16 cellular contexts compared by ENCODE assay signal in genomic region chr7:47938574-47939165, GRCh38. TPM values are rescaled to one million over a fixed set of nuclear protein-coding genes. Genes with fewer than 3 reads are reported as not detected.
DNase-seq lines count a peak whose midpoint lies in the region; ATAC-seq and TF ChIP-seq lines count a peak whose summit lies in the region.
"Had no signal": no experiment of that assay in that cellular context is flagged by ENCODE, and none has a peak within 500 bp of the region (broad histone marks: within the 10 kb centered on the region; RNA-seq: fewer than 3 reads in every experiment).

No MANE protein-coding gene starts in this region.

- POLR2A ChIA-PET in WTC11 (lab: Charles Lee), result no interaction called here
- POLR2A ChIA-PET in activated CD4-positive, alpha-beta T cell treated with anti-CD3 and anti-CD28 coated beads for 36 hours (lab: Charles Lee), result no interaction called here

- no peaks in the 10 kb centered on the region for H3K36me3 ChIP-seq in Karpas-422 (ENCODE audit: insufficient read depth, low read length)

- H3K4me3 ChIP-seq in Karpas-422 (ENCODE audit: low read length) (0 out of 2 replicates have a peak overlapping the region, but pooled peaks have one; percentile 28), retinal pigment epithelial cell (ENCODE audit: low read length) (no peak overlapping the region)

- no peaks in the 10 kb centered on the region for H3K27me3 Mint-ChIP-seq in WTC11 (ENCODE audit: low read depth)
- H3K27me3 Mint-ChIP-seq in activated CD4-positive, alpha-beta T cell treated with anti-CD3 and anti-CD28 coated beads for 36 hours, result no peaks in the 10 kb centered on the region

- no peaks in the 10 kb centered on the region for H3K36me3 Mint-ChIP-seq in WTC11
- H3K36me3 Mint-ChIP-seq in activated CD4-positive, alpha-beta T cell treated with anti-CD3 and anti-CD28 coated beads for 36 hours (ENCODE audit: low read depth), result no peaks in the 10 kb centered on the region
- H3K36me3 Mint-ChIP-seq: immature natural killer cell had no signal

- H2AFZ ChIP-seq in Karpas-422 (ENCODE audit: low read length), result peak overlapping the region; percentile 33; the same call in 1 of the 2 replicates

- no peaks in the 10 kb centered on the region for H4K20me1 ChIP-seq in Karpas-422 (ENCODE audit: insufficient read depth, low read depth, low read length)

- H3K4me1 ChIP-seq in Karpas-422 (ENCODE audit: low read length), result peaks cover 51% of the 10 kb centered on the region

- H3K4me1 Mint-ChIP-seq in WTC11, result peaks cover 47% of the 10 kb centered on the region
- H3K4me1 Mint-ChIP-seq in activated CD4-positive, alpha-beta T cell treated with anti-CD3 and anti-CD28 coated beads for 36 hours, result peaks cover 6% of the 10 kb centered on the region
- H3K4me1 Mint-ChIP-seq: immature natural killer cell had no signal

- ATAC-seq in WTC11, result peak; percentile 16; the same call in 1 of the 2 replicates
- no peak for ATAC-seq in activated CD4-positive, alpha-beta T cell treated with anti-CD3 and anti-CD28 coated beads for 36 hours

- H3K9me2 ChIP-seq in Karpas-422 (replicated peaks; ENCODE audit: insufficient read depth, low read length), result no peaks in the 10 kb centered on the region

- H3K79me2 ChIP-seq in Karpas-422 (ENCODE audit: low read length), result no peaks in the 10 kb centered on the region

- peak overlapping the region; percentile 58 for H3K4me2 ChIP-seq in Karpas-422 (ENCODE audit: low read depth, low read length, poor library complexity, severe bottlenecking)

- peak overlapping the region; percentile 61 for H3K9ac ChIP-seq in Karpas-422 (ENCODE audit: low read length)

- intact Hi-C loops in activated CD4-positive, alpha-beta T cell treated with anti-CD3 and anti-CD28 coated beads for 36 hours (cut with DNase I, micrococcal nuclease), result no loop called here

- CTCF ChIA-PET in WTC11 (lab: Charles Lee), result interaction anchor here (1.1 to 3.0 kb wide), 12 partner anchors 9 to 672 kb away, joined by 3 to 20 read pairs (median 5); partner anchors contain the start of gene PKD1L1
- CTCF ChIA-PET in activated CD4-positive, alpha-beta T cell treated with anti-CD3 and anti-CD28 coated beads for 36 hours (lab: Charles Lee), result interaction anchor here (0.6 to 0.7 kb wide), 3 partner anchors 157 to 270 kb away, joined by 3 read pairs; no protein-coding TSS in a partner anchor

- TF ChIP-seq CTCF in WTC11 (IDR thresholded peaks at IDR 0.05), result no peak
- peak; percentile 31 for TF ChIP-seq CTCF in retinal pigment epithelial cell (conservative IDR thresholded peaks at IDR 0.05; ENCODE audit: low read depth, low read length)

- no peaks in the 10 kb centered on the region for H3K9me3 ChIP-seq in Karpas-422 (ENCODE audit: low read length)

- peak; percentile 23 for DNase-seq in NCI-H82 (lab: John Stamatoyannopoulos, UW)
- no peak for DNase-seq in NCI-H82 treated with DMSO at 0.1 percent for 48 hours (lab: John Stamatoyannopoulos, UW; ENCODE audit: unreplicated experiment)
- peak; percentile 90 for DNase-seq in Karpas-422
- no peak for DNase-seq in WTC11 (ENCODE audit: low spot score)
- no peak for DNase-seq in retinal pigment epithelial cell (ENCODE audit: low read depth)
- no peak for DNase-seq in activated CD4-positive, alpha-beta T cell treated with anti-CD3 and anti-CD28 coated beads for 36 hours
- DNase-seq in NCI-H1048 (lab: John Stamatoyannopoulos, UW), result no peak
- DNase-seq in DMS79 (lab: John Stamatoyannopoulos, UW), result no peak
- DNase-seq: activated CD4-positive, alpha-beta T cell treated with anti-CD3 and anti-CD28 coated beads for 4 hours; DMS79 treated with DMSO at 0.1 percent for 48 hours; foreskin melanocyte; immature natural killer cell; NCI-H1694 treated with DMSO at 0.1 percent for 48 hours; posterior cingulate gyrus; stimulated activated CD4-positive, alpha-beta T cell treated with anti-CD3 and anti-CD28 coated beads, Interleukin-2, amount 100 ng/mL, for 48 hours; T-helper 1 cell had no signal

- no peak overlapping the region for H3K27ac Mint-ChIP-seq in WTC11
- H3K27ac Mint-ChIP-seq in activated CD4-positive, alpha-beta T cell treated with anti-CD3 and anti-CD28 coated beads for 36 hours, result no peak overlapping the region
- H3K27ac Mint-ChIP-seq: immature natural killer cell had no signal

- no peaks in the 10 kb centered on the region for H3K9me3 Mint-ChIP-seq in WTC11
- H3K9me3 Mint-ChIP-seq in activated CD4-positive, alpha-beta T cell treated with anti-CD3 and anti-CD28 coated beads for 36 hours (ENCODE audit: low read depth), result no peaks in the 10 kb centered on the region
- H3K9me3 Mint-ChIP-seq: immature natural killer cell had no signal

- H3K27ac ChIP-seq in Karpas-422 (ENCODE audit: low read length), result peak overlapping the region; percentile 96

- no peaks in the 10 kb centered on the region for H3K27me3 ChIP-seq in Karpas-422 (ENCODE audit: low read length)

- H3K4me3 Mint-ChIP-seq in WTC11, result no peak overlapping the region
- no peak overlapping the region for H3K4me3 Mint-ChIP-seq in activated CD4-positive, alpha-beta T cell treated with anti-CD3 and anti-CD28 coated beads for 36 hours
- H3K4me3 Mint-ChIP-seq: immature natural killer cell had no signal

TF ChIP-seq in WTC11, 78 proteins besides CTCF, POLR2A, EP300 and RAD21:
- TF ChIP-seq HMGXB4 (CRISPR knock-in tag; IDR thresholded peaks at IDR 0.05) (no peak), ZNF317 (CRISPR knock-in tag; IDR thresholded peaks at IDR 0.05; ENCODE audit: borderline replicate concordance, low read depth) (no peak), ZNF219 (CRISPR knock-in tag; IDR thresholded peaks at IDR 0.05; ENCODE audit: borderline replicate concordance) (no peak), TEAD4 (CRISPR knock-in tag; IDR thresholded peaks at IDR 0.05) (no peak), USF2 (CRISPR knock-in tag; IDR thresholded peaks at IDR 0.05) (no peak), ATF2 (CRISPR knock-in tag; IDR thresholded peaks at IDR 0.05; ENCODE audit: borderline replicate concordance, low read depth) (no peak), IRF2 (CRISPR knock-in tag; IDR thresholded peaks at IDR 0.05; ENCODE audit: borderline replicate concordance, low read depth) (no peak), FOXK1 (CRISPR knock-in tag; IDR thresholded peaks at IDR 0.05) (no peak), USF1 (CRISPR knock-in tag; IDR thresholded peaks at IDR 0.05) (no peak), SMAD4 (CRISPR knock-in tag; IDR thresholded peaks at IDR 0.05) (no peak)
TF ChIP-seq in WTC11: peak in this region for 0.

RNA-seq across cellular contexts. Expression of gene PKD1L1, which starts 9.6 kb away (rescaled TPM):
- 0.90 and 2.8 TPM in 2 replicates for total RNA-seq in Karpas-422 (2014; rRNA removed; shearing (Covaris generic); ENCODE audit: low replicate concordance)
- total RNA-seq in WTC11 (2021), result 0.07 to 0.16 TPM (median 0.09 TPM) in 3 replicates
- under 1 TPM; 0.09 to 0.16 TPM for total RNA-seq in activated CD4-positive, alpha-beta T cell treated with anti-CD3 and anti-CD28 coated beads for 36 hours

RNA-seq across cellular contexts. Expression of gene HUS1, which starts 40.7 kb away (rescaled TPM):
- 19.6 and 20.6 TPM in 2 replicates for total RNA-seq in Karpas-422 (2014; rRNA removed; shearing (Covaris generic); ENCODE audit: low replicate concordance)
- total RNA-seq in WTC11 (2021), result 31.1 to 33.4 TPM (median 32.7 TPM) in 3 replicates
- 10 to 100 TPM; 40.5 to 41.5 TPM for total RNA-seq in activated CD4-positive, alpha-beta T cell treated with anti-CD3 and anti-CD28 coated beads for 36 hours

Comparison
In these comparisons a context has a peak if more than half of its experiments do, and no peak if none do; other contexts are left out.
1. DNase-seq: peak in NCI-H82 (single experiment) and Karpas-422 (single experiment); none in NCI-H82 treated with DMSO at 0.1 percent for 48 hours (single experiment), WTC11 (single experiment), retinal pigment epithelial cell (single experiment), activated CD4-positive, alpha-beta T cell treated with anti-CD3 and anti-CD28 coated beads for 36 hours (single experiment), NCI-H1048 (single experiment) and DMS79 (single experiment).